In genomic region chr6:1670711-1671462, GRCh38 we compare ENCODE assay signal across 17 cellular contexts.
A peak's percentile ranks its signal among the peaks of the same experiment; 100 is the strongest.
DNase-seq lines count a peak whose midpoint lies in the region; ATAC-seq and TF ChIP-seq lines count a peak whose summit lies in the region.
"Had no signal": no experiment of that assay in that cellular context is flagged by ENCODE, and none has a peak within 500 bp of the region (broad histone marks: within the 10 kb centered on the region; RNA-seq: fewer than 3 reads in every experiment).

No MANE protein-coding gene starts in this region.

- ATAC-seq in HG02798 (IDR thresholded peaks at IDR 0.05; ENCODE audit: poor library complexity, unreplicated experiment) (no peak), HG02870 (IDR thresholded peaks at IDR 0.05; ENCODE audit: unreplicated experiment) (no peak)
- ATAC-seq: heart left ventricle had no signal

- no peak overlapping the region for H3K27ac Mint-ChIP-seq in neural progenitor cell
- H3K27ac Mint-ChIP-seq: activated naive CD8-positive, alpha-beta T cell had no signal

- H2AFZ ChIP-seq in Loucy (ENCODE audit: low read length) (no peak overlapping the region), neural progenitor cell (replicated peaks) (no peak overlapping the region)

- H3K4me1 ChIP-seq in Loucy (ENCODE audit: insufficient read depth, low read length, poor library complexity, severe bottlenecking) (peaks cover 20% of the 10 kb centered on the region), neural progenitor cell (peaks cover 2% of the 10 kb centered on the region)
- H3K4me1 ChIP-seq: Peyer's patch had no signal

- H4K20me1 ChIP-seq in Loucy (ENCODE audit: insufficient read depth, low read length, poor library complexity, severe bottlenecking) (no peaks in the 10 kb centered on the region), neural progenitor cell (ENCODE audit: low read depth) (no peaks in the 10 kb centered on the region)

- DNase-seq in GF-D8 (lab: John Stamatoyannopoulos, UW) (peak; percentile 22), brain microvascular endothelial cell (peak; percentile 51), neural progenitor cell (ENCODE audit: low spot score) (peak; percentile 44), RPMI8226 (no peak)
- DNase-seq in activated T-cell treated with anti-CD3 and anti-CD28 coated beads, Interleukin-2, amount 50 U/mL, for 1 hour: no peak
- DNase-seq: activated CD4-positive, alpha-beta T cell treated with anti-CD3 and anti-CD28 coated beads for 1 hour; erythroblast; heart left ventricle; NCI-H1105 treated with DMSO at 0.1 percent for 48 hours; NCI-H524 treated with DMSO at 0.1 percent for 48 hours; Peyer's patch; posterior cingulate gyrus had no signal

- H3K4me3 ChIP-seq in Loucy (ENCODE audit: low read length, poor library complexity, severe bottlenecking) (no peak overlapping the region), brain microvascular endothelial cell (ENCODE audit: low read depth, low read length) (no peak overlapping the region), neural progenitor cell (no peak overlapping the region)
- H3K4me3 ChIP-seq: BLaER1 treated with 17β-estradiol and CSF1 and Interleukin-3, amounts not matched to agents 10 nM and 100 nM; heart left ventricle; Peyer's patch had no signal

- peaks cover 9% of the 10 kb centered on the region for H3K27me3 Mint-ChIP-seq in neural progenitor cell (ENCODE audit: insufficient read depth, low read depth)
- H3K27me3 Mint-ChIP-seq: activated naive CD8-positive, alpha-beta T cell had no signal

- H3K4me3 Mint-ChIP-seq in neural progenitor cell: no peak overlapping the region
- H3K4me3 Mint-ChIP-seq: activated naive CD8-positive, alpha-beta T cell had no signal

- in situ Hi-C loops in brain microvascular endothelial cell (cut with HindIII; ENCODE audit: low pct_ligation_motif_present, low sequenced_read_pairs): no loop called here

- H3K9me3 Mint-ChIP-seq in neural progenitor cell: peaks cover 9% of the 10 kb centered on the region

- H3K27ac ChIP-seq in brain microvascular endothelial cell (no peak overlapping the region), neural progenitor cell (no peak overlapping the region)
- H3K27ac ChIP-seq: BLaER1 treated with 17β-estradiol and CSF1 and Interleukin-3, amounts not matched to agents 10 nM and 100 nM; heart left ventricle; Peyer's patch had no signal

- H3K9ac ChIP-seq in Loucy (ENCODE audit: low read depth, low read length, poor library complexity, severe bottlenecking) (no peak overlapping the region), neural progenitor cell (no peak overlapping the region)
- H3K9ac ChIP-seq: BLaER1 treated with 17β-estradiol and CSF1 and Interleukin-3, amounts not matched to agents 10 nM and 100 nM had no signal

- no peaks in the 10 kb centered on the region for H3K9me3 ChIP-seq in Loucy (ENCODE audit: insufficient read depth, low read depth, low read length)
- no peaks in the 10 kb centered on the region for H3K9me3 ChIP-seq in neural progenitor cell (ENCODE audit: low read depth)
- H3K9me3 ChIP-seq: heart left ventricle, Peyer's patch had no signal

- no peaks in the 10 kb centered on the region for H3K9me2 ChIP-seq in Loucy (replicated peaks; ENCODE audit: low read depth, low read length)

- H3F3A ChIP-seq in Loucy (ENCODE audit: low read depth): no peaks in the 10 kb centered on the region
- H3F3A ChIP-seq in neural progenitor cell (ENCODE audit: low read depth): no peaks in the 10 kb centered on the region

- H3K27me3 ChIP-seq in Loucy (ENCODE audit: insufficient read depth, low read length, poor library complexity, severe bottlenecking) (no peaks in the 10 kb centered on the region), brain microvascular endothelial cell (replicated peaks) (no peaks in the 10 kb centered on the region), neural progenitor cell (no peaks in the 10 kb centered on the region)
- H3K27me3 ChIP-seq: heart left ventricle, Peyer's patch had no signal

- H3K4me2 ChIP-seq in Loucy (ENCODE audit: low read depth, low read length, poor library complexity, severe bottlenecking) (peak overlapping the region; percentile 7), neural progenitor cell (no peak overlapping the region)
- H3K4me2 ChIP-seq: BLaER1 treated with 17β-estradiol and CSF1 and Interleukin-3, amounts not matched to agents 10 nM and 100 nM had no signal

- H3K36me3 ChIP-seq in Loucy (ENCODE audit: insufficient read depth, low read length): no peaks in the 10 kb centered on the region
- H3K36me3 ChIP-seq in brain microvascular endothelial cell (replicated peaks): no peaks in the 10 kb centered on the region
- no peaks in the 10 kb centered on the region for H3K36me3 ChIP-seq in neural progenitor cell
- H3K36me3 ChIP-seq: BLaER1 treated with 17β-estradiol and CSF1 and Interleukin-3, amounts not matched to agents 10 nM and 100 nM; heart left ventricle; Peyer's patch had no signal

- H3K4me1 Mint-ChIP-seq in neural progenitor cell: peaks cover 19% of the 10 kb centered on the region

- no peaks in the 10 kb centered on the region for H3K79me2 ChIP-seq in Loucy (ENCODE audit: insufficient read depth, low read length)
- H3K79me2 ChIP-seq in neural progenitor cell (ENCODE audit: low read depth): no peaks in the 10 kb centered on the region

- TF ChIP-seq CTCF in Loucy (conservative IDR thresholded peaks at IDR 0.05; ENCODE audit: low read length): no peak
- TF ChIP-seq CTCF in brain microvascular endothelial cell (IDR thresholded peaks at IDR 0.05; ENCODE audit: low read depth, low read length, missing control alignments): no peak
- no peak for TF ChIP-seq CTCF in neural progenitor cell (IDR thresholded peaks at IDR 0.05)

- no peaks in the 10 kb centered on the region for H3K36me3 Mint-ChIP-seq in neural progenitor cell

Comparison
In these comparisons a context has a peak if more than half of its experiments do, and no peak if none do; other contexts are left out.
1. DNase-seq: peak in GF-D8 (single experiment), brain microvascular endothelial cell (single experiment) and neural progenitor cell (single experiment); none in RPMI8226 (single experiment) and activated T-cell treated with anti-CD3 and anti-CD28 coated beads, Interleukin-2, amount 50 U/mL, for 1 hour (single experiment).